Comparison of ENCODE assay signal across 21 cellular contexts in genomic region chr11:22433517-22433916, GRCh38.
"Had no signal": no experiment of that assay in that cellular context is flagged by ENCODE, and none has a peak within 500 bp of the region (broad histone marks: within the 10 kb centered on the region; RNA-seq: fewer than 3 reads in every experiment).

No MANE protein-coding gene starts in this region.

- H3K36me3 Mint-ChIP-seq: memory B cell, natural killer cell had no signal

- H3K9me3 Mint-ChIP-seq: activated CD4-positive, alpha-beta memory T cell treated with anti-CD3 and anti-CD28 coated beads, Interleukin-2, amount 10 ng/mL, durations not matched to agents 7 days and 5 days; activated naive CD4-positive, alpha-beta T cell treated with anti-CD3 and anti-CD28 coated beads, Interleukin-2, amount 50 U/mL, for 72 hours; activated T-cell treated with anti-CD3 and anti-CD28 coated beads, Interleukin-2, amount 50 U/mL, for 4 hours; memory B cell had no signal

- H3K27me3 Mint-ChIP-seq: progenitor cell of endocrine pancreas had no signal

- FAIRE-seq: frontal cortex, small intestine had no signal

- H3K4me1 Mint-ChIP-seq: natural killer cell had no signal

- H3K27ac ChIP-seq: left lung, VCaP had no signal

- H3K4me1 ChIP-seq: left lung had no signal

- ATAC-seq: activated CD4-positive, alpha-beta T cell treated with anti-CD3 and anti-CD28 coated beads for 36 hours; activated T-cell treated with anti-CD3 and anti-CD28 coated beads, Interleukin-2, amount 50 U/mL, for 4 hours; left lung; natural killer cell; stimulated activated naive CD8-positive, alpha-beta T cell treated with anti-CD3 and anti-CD28 coated beads, Interleukin-15, Interleukin-2, amounts not matched to agents 100 U/mL and 50 U/mL, for 24 hours had no signal

- H3K9me3 ChIP-seq: left lung had no signal

- H3K27ac Mint-ChIP-seq: activated CD4-positive, alpha-beta memory T cell treated with anti-CD3 and anti-CD28 coated beads, Interleukin-2, amount 10 ng/mL, durations not matched to agents 7 days and 5 days; activated CD4-positive, alpha-beta T cell treated with anti-CD3 and anti-CD28 coated beads for 36 hours; memory B cell; natural killer cell; progenitor cell of endocrine pancreas had no signal

- H3K4me3 Mint-ChIP-seq: activated CD4-positive, alpha-beta memory T cell treated with anti-CD3 and anti-CD28 coated beads, Interleukin-2, amount 10 ng/mL, durations not matched to agents 7 days and 5 days; activated T-cell treated with anti-CD3 and anti-CD28 coated beads, Interleukin-2, amount 50 U/mL, for 4 hours; memory B cell; natural killer cell had no signal

- H3K4me3 ChIP-seq: left lung had no signal

- DNase-seq: activated CD4-positive, alpha-beta memory T cell treated with anti-CD3 and anti-CD28 coated beads, Interleukin-2, amount 10 ng/mL, durations not matched to agents 7 days and 5 days; activated CD4-positive, alpha-beta T cell treated with anti-CD3 and anti-CD28 coated beads for 36 hours; activated gamma-delta T cell; activated T-cell treated with anti-CD3 and anti-CD28 coated beads, Interleukin-2, amount 50 U/mL, for 4 hours; cerebellar nuclear complex; effector memory CD4-positive, alpha-beta T cell; heart left ventricle; islet precursor cell; left lung; natural killer cell; right cardiac atrium; small intestine; stimulated activated CD4-positive, alpha-beta T cell treated with anti-CD3 and anti-CD28 coated beads, Interleukin-4, amount 100 ng/mL, for 4 hours; stimulated activated CD8-positive, alpha-beta memory T cell treated with anti-CD3 and anti-CD28 coated beads, Interleukin-4, amount 100 ng/mL, for 48 hours; stimulated activated naive CD8-positive, alpha-beta T cell treated with anti-CD3 and anti-CD28 coated beads, Interleukin-15, Interleukin-2, amounts not matched to agents 100 U/mL and 50 U/mL, for 24 hours; trophoblast cell had no signal

- H3K36me3 ChIP-seq: heart left ventricle, left lung had no signal
